ENCODE assay signal across 17 cellular contexts in the genomic region with DNA sequence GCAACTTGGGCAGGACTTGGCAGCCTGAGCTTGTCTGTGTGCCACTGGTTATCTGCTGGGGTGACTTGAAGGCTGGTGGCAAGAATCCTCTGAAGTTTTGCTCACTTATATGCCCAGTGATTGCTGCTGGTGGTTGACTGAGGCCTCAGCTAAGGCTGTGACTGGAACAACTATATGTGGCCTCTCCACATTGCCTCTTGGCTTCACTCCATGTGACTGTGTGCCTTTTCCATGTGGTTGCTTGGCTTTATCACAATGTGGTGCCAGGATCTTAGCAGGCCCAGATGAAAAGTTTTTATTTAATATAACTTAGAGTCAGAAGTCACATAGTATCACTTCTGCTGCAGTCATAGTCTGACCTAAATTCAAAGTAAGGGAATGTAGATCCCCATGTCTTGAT.
A peak's percentile ranks its signal among the peaks of the same experiment; 100 is the strongest.
DNase-seq lines count a peak whose midpoint lies in the region; TF ChIP-seq lines count a peak whose summit lies in the region.
"Had no signal": no experiment of that assay in that cellular context is flagged by ENCODE, and none has a peak within 500 bp of the region (broad histone marks: within the 10 kb centered on the region; RNA-seq: fewer than 3 reads in every experiment).

No MANE protein-coding gene starts in this region.

- no peaks in the 10 kb centered on the region for H4K20me1 ChIP-seq in osteoblast (ENCODE audit: insufficient read depth, low read length)
- H4K20me1 ChIP-seq: BLaER1 had no signal

- peak overlapping the region; percentile 33 for H2AFZ ChIP-seq in osteoblast (ENCODE audit: low read length)

- peaks cover 13% of the 10 kb centered on the region for H3K4me1 ChIP-seq in osteoblast (ENCODE audit: insufficient read depth, low read length)
- H3K4me1 ChIP-seq: BLaER1, SJSA1 had no signal

- H3K36me3 ChIP-seq in osteoblast (ENCODE audit: insufficient read depth, low read length), result peaks cover 1% of the 10 kb centered on the region
- H3K36me3 ChIP-seq: BLaER1, SJSA1 had no signal

- no peak overlapping the region for H3K4me3 ChIP-seq in osteoblast (ENCODE audit: insufficient read depth, low read length)
- H3K4me3 ChIP-seq: BLaER1, SJSA1 had no signal

- H3K4me2 ChIP-seq in osteoblast (ENCODE audit: insufficient read depth, low read length), result no peak overlapping the region
- H3K4me2 ChIP-seq: BLaER1 had no signal

- TF ChIP-seq CTCF in osteoblast (IDR thresholded peaks at IDR 0.05; ENCODE audit: extremely low read depth, low read depth, low read length), result no peak

- H3K27ac ChIP-seq in osteoblast (ENCODE audit: low read depth, low read length), result no peak overlapping the region
- H3K27ac ChIP-seq: BLaER1, SJSA1 had no signal

- H3K27me3 ChIP-seq in osteoblast (ENCODE audit: insufficient read depth, low read length), result no peaks in the 10 kb centered on the region
- H3K27me3 ChIP-seq: BLaER1, SJSA1 had no signal

- no peaks in the 10 kb centered on the region for H3K79me2 ChIP-seq in osteoblast (ENCODE audit: insufficient read depth, low read length)

- peak; percentile 39 for DNase-seq in EH (ENCODE audit: low read depth)
- peak; percentile 44 for DNase-seq in M059J (ENCODE audit: low read depth)
- peak; percentile 29 for DNase-seq in astrocyte of the hippocampus (ENCODE audit: low read depth, low spot score)
- no peak for DNase-seq in osteoblast (ENCODE audit: insufficient read length, low spot score, missing footprints)
- no peak for DNase-seq in NCI-H1436 treated with DMSO at 0.1 percent for 48 hours (lab: John Stamatoyannopoulos, UW)
- DNase-seq in NCI-H524 (lab: John Stamatoyannopoulos, UW), result no peak
- DNase-seq in anterior cingulate cortex (lab: John Stamatoyannopoulos, UW), result no peak
- DNase-seq: CD4-positive, alpha-beta T cell; COR-L47; DMS153; GF-D8; Karpas-422; NCI-H1417; NCI-H187; NCI-H748 treated with DMSO at 0.1 percent for 48 hours had no signal

- no peaks in the 10 kb centered on the region for H3K9me3 ChIP-seq in osteoblast (ENCODE audit: low read depth, low read length)
- H3K9me3 ChIP-seq: BLaER1, SJSA1 had no signal

Comparison
In these comparisons a context has a peak if more than half of its experiments do, and no peak if none do; other contexts are left out.
1. DNase-seq: peak in EH (single experiment), M059J (single experiment) and astrocyte of the hippocampus (single experiment); none in osteoblast (single experiment), NCI-H1436 treated with DMSO at 0.1 percent for 48 hours (single experiment), NCI-H524 (0 of 2) and anterior cingulate cortex (0 of 58).